Comparison of ENCODE assay signal across 20 cellular contexts in the genomic region with DNA sequence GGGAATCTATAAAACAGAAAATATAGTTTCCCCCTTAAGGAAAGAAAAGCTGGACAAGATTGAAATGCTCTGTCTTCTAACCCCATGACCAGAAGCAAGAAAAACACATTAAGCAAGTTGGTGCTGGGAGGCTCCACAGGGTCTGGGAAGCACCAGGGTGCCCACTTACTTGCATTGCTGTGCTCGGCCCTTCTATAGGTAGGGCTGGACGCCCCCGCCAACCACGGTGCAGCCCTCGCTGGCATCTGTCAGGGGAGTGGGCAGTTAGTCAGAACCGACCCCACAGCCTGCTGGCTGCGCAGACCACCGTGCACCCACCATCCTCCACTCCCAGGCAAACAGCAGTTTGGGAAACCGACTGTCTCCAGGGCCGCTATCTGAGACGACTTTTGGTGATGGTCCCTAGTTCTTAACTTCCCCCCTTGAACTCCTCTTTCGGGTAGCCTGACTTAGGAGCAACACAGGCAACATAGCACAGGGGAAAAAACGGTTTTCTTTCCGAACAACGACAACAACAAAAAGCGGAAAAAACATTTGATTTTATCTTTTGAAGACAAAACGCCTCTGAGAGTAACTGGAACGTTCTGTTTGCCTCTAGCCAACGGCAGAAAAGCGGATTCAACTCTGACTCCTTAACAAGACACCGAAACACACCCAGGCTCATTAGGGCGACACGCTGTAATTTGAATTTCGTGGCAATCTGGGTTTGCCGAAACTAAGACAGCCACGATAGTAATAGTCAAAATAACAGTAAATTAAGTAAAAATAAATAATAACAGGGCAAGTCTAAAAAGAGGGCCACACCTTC. TPM values are rescaled to one million over a fixed set of nuclear protein-coding genes. Genes with fewer than 3 reads are reported as not detected.
DNase-seq lines count a peak whose midpoint lies in the region; ATAC-seq, FAIRE-seq and TF ChIP-seq lines count a peak whose summit lies in the region.
"Had no signal": no experiment of that assay in that cellular context is flagged by ENCODE, and none has a peak within 500 bp of the region (broad histone marks: within the 10 kb centered on the region; RNA-seq: fewer than 3 reads in every experiment).

No MANE protein-coding gene starts in this region.

- intact Hi-C loops in HepG2 (cut with micrococcal nuclease; ENCODE audit: unreplicated experiment) = no loop called here
- intact Hi-C loops in CD14-positive monocyte (cut with micrococcal nuclease) = no loop called here

- peak overlapping the region; percentile 79 for H3K27ac ChIP-seq in astrocyte (ENCODE audit: low read depth, low read length)
- no peak overlapping the region for H3K27ac ChIP-seq in HepG2 (ENCODE audit: extremely low read length, insufficient read depth, low read length)
- H3K27ac ChIP-seq: adrenal gland, colonic mucosa had no signal

- in situ Hi-C loops in HepG2 (cut with HindIII; ENCODE audit: extremely low pct_ligation_motif_present, low pct_unique_long_range_greater_than_20kb) = loop anchor here (25.0 kb wide), 1 partner anchor 535 kb away; no protein-coding TSS in a partner anchor

- ATAC-seq in HepG2 = no peak
- ATAC-seq: activated CD4-positive, alpha-beta T cell treated with anti-CD3 and anti-CD28 coated beads for 36 hours; HCT116; stimulated activated effector memory CD8-positive, alpha-beta T cell treated with anti-CD3 and anti-CD28 coated beads, Interleukin-12 subunit alpha, Interleukin-12 subunit beta, amount 100 ng/mL, for 72 hours; T-helper 17 cell had no signal

- no peak for TF ChIP-seq POLR2A in HepG2 (IDR thresholded peaks at IDR 0.05; ENCODE audit: insufficient read depth in 1 of 2, low read depth in 2 of 2, low read length in 2 of 2)

- H3K9me3 ChIP-seq in astrocyte (ENCODE audit: insufficient read depth, low read depth, low read length) (no peaks in the 10 kb centered on the region), HepG2 (ENCODE audit: low read length) (no peaks in the 10 kb centered on the region; the same call in 1 of the 2 replicates)
- H3K9me3 ChIP-seq: adrenal gland, BE2C, colonic mucosa had no signal

- POLR2A ChIA-PET in HepG2 (lab: Yijun Ruan, JAX) = no interaction called here

- H3K4me3 Mint-ChIP-seq in astrocyte (ENCODE audit: unreplicated experiment) (no peak overlapping the region), CD14-positive monocyte (peak overlapping the region in 1 of 2 donors; percentile 71)
- H3K4me3 Mint-ChIP-seq: activated CD4-positive, alpha-beta T cell treated with anti-CD3 and anti-CD28 coated beads for 36 hours; stimulated activated effector memory CD8-positive, alpha-beta T cell treated with anti-CD3 and anti-CD28 coated beads, Interleukin-12 subunit alpha, Interleukin-12 subunit beta, amount 100 ng/mL, for 72 hours; T-helper 17 cell had no signal

- no peak for TF ChIP-seq RAD21 in HepG2 (CRISPR knock-in tag; IDR thresholded peaks at IDR 0.05)

- no TSS peak for BruUV-seq in HepG2 (replicated peaks; lab: Mats Ljungman, UMichigan)

- CTCF ChIA-PET in HepG2 (lab: Yijun Ruan, JAX; ENCODE audit: low intra/inter-chr PET ratio, low total read pairs) = no interaction called here

- peaks cover 2% of the 10 kb centered on the region for H3K4me1 Mint-ChIP-seq in astrocyte (ENCODE audit: low read depth, unreplicated experiment)
- H3K4me1 Mint-ChIP-seq in CD14-positive monocyte = no peaks in the 10 kb centered on the region
- H3K4me1 Mint-ChIP-seq: stimulated activated effector memory CD8-positive, alpha-beta T cell treated with anti-CD3 and anti-CD28 coated beads, Interleukin-12 subunit alpha, Interleukin-12 subunit beta, amount 100 ng/mL, for 72 hours had no signal

- WGBS in HepG2 (ENCODE audit: low lambda C conversion rate) = 14% methylated on average over 22 of the region's 26 CpGs

- H3K4me3 ChIP-seq in H7 (ENCODE audit: insufficient read depth, low read depth, low read length) = peak overlapping the region; percentile 29; the same call in 1 of the 2 replicates
- peak overlapping the region; percentile 62 for H3K4me3 ChIP-seq in astrocyte (ENCODE audit: insufficient read depth, low read depth, low read length)
- peak overlapping the region; percentile 20 for H3K4me3 ChIP-seq in iPS-11a (ENCODE audit: low read depth, low read length)
- H3K4me3 ChIP-seq in skeletal muscle cell (ENCODE audit: low read depth, low read length) = peak overlapping the region; percentile 33
- no peak overlapping the region for H3K4me3 ChIP-seq in HepG2 (replicated peaks in 1 of 3; ENCODE audit: insufficient read depth in 1 of 3, low read depth in 2 of 3, low read length in 3 of 3)
- H3K4me3 ChIP-seq: adrenal gland, colonic mucosa had no signal

- H3K36me3 Mint-ChIP-seq in astrocyte (ENCODE audit: low read depth, unreplicated experiment) (peaks cover 10% of the 10 kb centered on the region), CD14-positive monocyte (peaks cover 3 to 7% of the 10 kb centered on the region in 2 donors)

- H3K27me3 Mint-ChIP-seq in astrocyte (ENCODE audit: low read depth, unreplicated experiment) = peaks cover 20% of the 10 kb centered on the region
- H3K27me3 Mint-ChIP-seq in CD14-positive monocyte (ENCODE audit: low read depth in 3 of 3) = peaks cover 65 to 87% (median 81%) of the 10 kb centered on the region in 3 donors

- H3K27ac Mint-ChIP-seq in astrocyte (ENCODE audit: unreplicated experiment) (no peak overlapping the region), CD14-positive monocyte (no peak overlapping the region)
- H3K27ac Mint-ChIP-seq: activated CD4-positive, alpha-beta T cell treated with anti-CD3 and anti-CD28 coated beads for 36 hours; stimulated activated effector memory CD8-positive, alpha-beta T cell treated with anti-CD3 and anti-CD28 coated beads, Interleukin-12 subunit alpha, Interleukin-12 subunit beta, amount 100 ng/mL, for 72 hours; T-helper 17 cell had no signal

- no peak for FAIRE-seq in astrocyte (lab: Jason Lieb, UNC)
- no peak for FAIRE-seq in HepG2 (lab: Jason Lieb, UNC)
- FAIRE-seq: urothelium cell line had no signal

- H3K4me2 ChIP-seq in astrocyte (ENCODE audit: low read length) (peak overlapping the region; percentile 80), HepG2 (ENCODE audit: low read depth, low read length) (no peak overlapping the region)

- H3K79me2 ChIP-seq in astrocyte (ENCODE audit: insufficient read depth, low read length) = peaks cover 85% of the 10 kb centered on the region
- no peaks in the 10 kb centered on the region for H3K79me2 ChIP-seq in HepG2 (ENCODE audit: insufficient read depth, low read length)

- H3K4me1 ChIP-seq in astrocyte (ENCODE audit: insufficient read depth, low read length) = peaks cover 18% of the 10 kb centered on the region
- no peaks in the 10 kb centered on the region for H3K4me1 ChIP-seq in HepG2 (ENCODE audit: insufficient read depth, low read length)
- H3K4me1 ChIP-seq: adrenal gland, BE2C, colonic mucosa had no signal

- H2AFZ ChIP-seq in astrocyte (ENCODE audit: low read depth, low read length) (no peak overlapping the region), HepG2 (ENCODE audit: low read length) (no peak overlapping the region)

- H3K27me3 ChIP-seq in H7 (ENCODE audit: control insufficient read depth, insufficient read depth, low read length) (peaks cover 68% of the 10 kb centered on the region), astrocyte (ENCODE audit: insufficient read depth, low read length) (peaks cover 2% of the 10 kb centered on the region), HepG2 (ENCODE audit: control insufficient read depth in 1 of 2, insufficient read depth in 2 of 2, low read length in 2 of 2) (no peaks in the 10 kb centered on the region; a peak in 1 of 5 replicates)

- TF ChIP-seq EP300 in HepG2 (IDR thresholded peaks at IDR 0.05; ENCODE audit: low read depth in 2 of 2, low read length in 2 of 2) (no peak), HepG2 (CRISPR knock-in tag; IDR thresholded peaks at IDR 0.05; ENCODE audit: borderline replicate concordance) (no peak)

- H3K9me3 Mint-ChIP-seq in astrocyte (ENCODE audit: unreplicated experiment) (peaks cover 7% of the 10 kb centered on the region), CD14-positive monocyte (peaks cover 0 to 25% (median 13%) of the 10 kb centered on the region in 7 donors)

- TF ChIP-seq CTCF in astrocyte (IDR thresholded peaks at IDR 0.05; ENCODE audit: insufficient read depth, low read depth, low read length) (no peak), HepG2 (CRISPR knock-in tag; IDR thresholded peaks at IDR 0.05) (no peak), CD14-positive monocyte (IDR thresholded peaks at IDR 0.05) (no peak)

- no peak for DNase-seq in H7
- DNase-seq in astrocyte (ENCODE audit: low read depth) = peak; percentile 60
- no peak for DNase-seq in skeletal muscle cell (ENCODE audit: low read depth)
- DNase-seq in HepG2 (ENCODE audit: low spot score) = no peak
- no peak for DNase-seq in CD14-positive monocyte (ENCODE audit: low spot score)
- DNase-seq in activated CD4-positive, alpha-beta T cell treated with anti-CD3 and anti-CD28 coated beads for 1 hour = no peak
- no peak for DNase-seq in NCI-H345 (lab: John Stamatoyannopoulos, UW)
- DNase-seq: activated CD4-positive, alpha-beta T cell treated with anti-CD3 and anti-CD28 coated beads for 36 hours; BE2C; colonic mucosa; NCI-H1092; NCI-H2227 treated with DMSO at 0.1 percent for 48 hours; nucleus accumbens; Right ventricle myocardium superior; T-helper 17 cell had no signal

- H3K36me3 ChIP-seq in H7 (replicated peaks; ENCODE audit: control insufficient read depth, insufficient read depth, low read length) (no peaks in the 10 kb centered on the region), astrocyte (ENCODE audit: insufficient read depth, low read length) (peaks cover 8% of the 10 kb centered on the region), HepG2 (replicated peaks in 1 of 2; ENCODE audit: control insufficient read depth in 1 of 2, insufficient read depth in 2 of 2, low read length in 2 of 2) (no peaks in the 10 kb centered on the region)
- H3K36me3 ChIP-seq: adrenal gland, BE2C, colonic mucosa had no signal

- H3K9ac ChIP-seq in astrocyte (ENCODE audit: low read length) (peak overlapping the region; percentile 90), HepG2 (ENCODE audit: insufficient read depth, low read depth, low read length) (no peak overlapping the region)

- H4K20me1 ChIP-seq in astrocyte (ENCODE audit: insufficient read depth, low read length) = peaks cover 47% of the 10 kb centered on the region
- H4K20me1 ChIP-seq in HepG2 (ENCODE audit: insufficient read depth, low read length) = no peaks in the 10 kb centered on the region

RNA-seq across cellular contexts. Expression of a gene that starts 3.9 kb away (rescaled TPM):
- total RNA-seq in H7 (2014; rRNA removed; shearing (Covaris generic)) = 51.4 and 74.9 TPM in 2 replicates
- 6.7 and 7.0 TPM in 2 replicates for total RNA-seq in astrocyte
- not detected in 2 replicates for total RNA-seq in HepG2 (2016; rRNA removed; fragmentation: Illumina TruSeq; extraction: Trizol)
- total RNA-seq in HepG2 (2016; cell fraction: cytosol; rRNA removed; fragmentation: Illumina TruSeq; extraction: Trizol; ENCODE audit: low read depth) = not detected in 2 replicates
- total RNA-seq in HepG2 (2016; cell fraction: insoluble cytoplasmic fraction; rRNA removed; fragmentation: Illumina TruSeq; extraction: Trizol) = not detected in 2 replicates
- total RNA-seq in HepG2 (2016; cell fraction: membrane; rRNA removed; fragmentation: Illumina TruSeq; extraction: Trizol) = not detected in 2 replicates
- not detected in 2 replicates for total RNA-seq in HepG2 (2016; cell fraction: nucleus; rRNA removed; fragmentation: Illumina TruSeq; extraction: Trizol)
- polyA plus RNA-seq in HepG2 (2011; rRNA removed) = not detected in 2 replicates
- polyA plus RNA-seq in HepG2 (2011; cell fraction: cytosol; rRNA removed) = not detected in 2 replicates
- polyA plus RNA-seq in HepG2 (2011; cell fraction: nucleus; rRNA removed) = not detected in 2 replicates
- polyA plus RNA-seq in HepG2 (2012) = not detected in 2 replicates
- polyA plus RNA-seq in HepG2 (2016; cell fraction: cytosol; fragmentation: Illumina TruSeq; extraction: Trizol; ENCODE audit: low read depth) = not detected in 2 replicates
- polyA plus RNA-seq in HepG2 (2016; cell fraction: insoluble cytoplasmic fraction; fragmentation: Illumina TruSeq; extraction: Trizol; ENCODE audit: low read depth) = not detected in 2 replicates
- not detected in 2 replicates for polyA plus RNA-seq in HepG2 (2016; cell fraction: membrane; fragmentation: Illumina TruSeq; extraction: Trizol; ENCODE audit: low read depth)
- polyA plus RNA-seq in HepG2 (2016; cell fraction: nucleus; fragmentation: Illumina TruSeq; extraction: Trizol; ENCODE audit: insufficient read depth, low read depth) = not detected in 2 replicates
- polyA minus RNA-seq in HepG2 (2011; rRNA and poly(A)+ RNA removed; ENCODE audit: low replicate concordance) = not detected in 2 replicates
- polyA minus RNA-seq in HepG2 (2011; cell fraction: cytosol; rRNA and poly(A)+ RNA removed) = not detected in 2 replicates
- not detected in 2 replicates for polyA minus RNA-seq in HepG2 (2011; cell fraction: nucleus; rRNA and poly(A)+ RNA removed)
- polyA plus RNA-seq in CD14-positive monocyte = not detected
- total RNA-seq: activated CD4-positive, alpha-beta T cell treated with anti-CD3 and anti-CD28 coated beads for 36 hours; T-helper 17 cell had no signal

Comparison
In these comparisons a context has a peak if more than half of its experiments do, and no peak if none do; other contexts are left out.
1. H3K4me3 ChIP-seq: peak in H7 (single experiment), astrocyte (single experiment), iPS-11a (single experiment) and skeletal muscle cell (single experiment); none in HepG2 (0 of 3).